Comparison of ENCODE assay signal across 8 cellular contexts in genomic region chr7:151168022-151168786, GRCh38. TPM values are rescaled to one million over a fixed set of nuclear protein-coding genes. Genes with fewer than 3 reads are reported as not detected.
A peak's percentile ranks its signal among the peaks of the same experiment; 100 is the strongest.
DNase-seq lines count a peak whose midpoint lies in the region; ATAC-seq and TF ChIP-seq lines count a peak whose summit lies in the region.

No MANE protein-coding gene starts in this region.

- H3K36me3 Mint-ChIP-seq in CD4-positive, alpha-beta T cell (ENCODE audit: low read depth): no peaks in the 10 kb centered on the region
- H3K36me3 Mint-ChIP-seq in activated naive CD4-positive, alpha-beta T cell treated with anti-CD3 and anti-CD28 coated beads, Interleukin-2, amount 50 U/mL, for 24 hours: no peaks in the 10 kb centered on the region

- intact Hi-C loops in CD4-positive, alpha-beta T cell (cut with DNase I, micrococcal nuclease): loop anchor here (2.0 to 10.0 kb wide), 3 partner anchors 77 to 135 kb away; partner anchors contain the start of gene SMARCD3 (in 2 of the 2)

- H3K4me3 Mint-ChIP-seq in CD4-positive, alpha-beta T cell: peak overlapping the region; percentile 80
- peak overlapping the region; percentile 70 for H3K4me3 Mint-ChIP-seq in activated naive CD4-positive, alpha-beta T cell treated with anti-CD3 and anti-CD28 coated beads, Interleukin-2, amount 50 U/mL, for 24 hours

- ATAC-seq in CD4-positive, alpha-beta T cell (ENCODE audit: poor library complexity): peak; percentile 73
- ATAC-seq in HG03108 (IDR thresholded peaks at IDR 0.05; ENCODE audit: unreplicated experiment) (no peak), HG03469 (IDR thresholded peaks at IDR 0.05; ENCODE audit: unreplicated experiment) (no peak)

- no peak overlapping the region for H3K27ac ChIP-seq in CD4-positive, alpha-beta T cell (ENCODE audit: low read depth, low read length)
- no peak overlapping the region for H3K27ac ChIP-seq in RWPE1
- H3K27ac ChIP-seq in iPS DF 6.9 (ENCODE audit: low read length): no peak overlapping the region

- POLR2A ChIA-PET in CD4-positive, alpha-beta T cell (lab: Charles Lee): no interaction called here
- POLR2A ChIA-PET in RWPE1 (lab: Yijun Ruan, JAX; ENCODE audit: low non-redundant PET): no interaction called here

- H3K27me3 ChIP-seq in CD4-positive, alpha-beta T cell (ENCODE audit: control insufficient read depth, insufficient read depth, low read length): peaks cover 42% of the 10 kb centered on the region
- H3K27me3 ChIP-seq in HAP-1 (ENCODE audit: low read depth): peaks cover 40% of the 10 kb centered on the region
- H3K27me3 ChIP-seq in iPS DF 6.9 (ENCODE audit: control insufficient read depth, insufficient read depth, low read length): peaks cover 46% of the 10 kb centered on the region

- no peaks in the 10 kb centered on the region for H3K9me3 ChIP-seq in CD4-positive, alpha-beta T cell (ENCODE audit: control insufficient read depth, low read length)
- H3K9me3 ChIP-seq in HAP-1 (no peaks in the 10 kb centered on the region), iPS DF 6.9 (ENCODE audit: control insufficient read depth, insufficient read depth, low read length) (no peaks in the 10 kb centered on the region)

- CTCF ChIA-PET in CD4-positive, alpha-beta T cell (lab: Charles Lee): interaction anchor here (0.6 to 1.4 kb wide), 5 partner anchors 11 to 76 kb away, joined by 3 to 4 read pairs (median 3); partner anchors contain the start of gene ABCF2
- CTCF ChIA-PET in RWPE1 (lab: Yijun Ruan, JAX): interaction anchor here (0.5 to 0.7 kb wide), 2 partner anchors 145 to 288 kb away, joined by 3 to 4 read pairs; no protein-coding TSS in a partner anchor

- H3K9me3 Mint-ChIP-seq in CD4-positive, alpha-beta T cell: no peaks in the 10 kb centered on the region
- H3K9me3 Mint-ChIP-seq in activated naive CD4-positive, alpha-beta T cell treated with anti-CD3 and anti-CD28 coated beads, Interleukin-2, amount 50 U/mL, for 24 hours: no peaks in the 10 kb centered on the region

- in situ Hi-C loops in HAP-1 (cut with MboI; ENCODE audit: low sequenced_read_pairs): no loop called here

- WGBS in iPS DF 6.9 (ENCODE audit: insufficient coverage, insufficient read length): 100% methylated on average over 3 of the region's 51 CpGs

- H3K4me1 ChIP-seq in HAP-1 (no peaks in the 10 kb centered on the region), iPS DF 6.9 (ENCODE audit: control insufficient read depth, insufficient read depth, low read length) (no peaks in the 10 kb centered on the region)

- H3K27ac Mint-ChIP-seq in CD4-positive, alpha-beta T cell: no peak overlapping the region
- no peak overlapping the region for H3K27ac Mint-ChIP-seq in activated naive CD4-positive, alpha-beta T cell treated with anti-CD3 and anti-CD28 coated beads, Interleukin-2, amount 50 U/mL, for 24 hours

- H3K4me3 ChIP-seq in HAP-1: peak overlapping the region; percentile 41
- peak overlapping the region; percentile 66; the same call in 1 of the 2 replicates for H3K4me3 ChIP-seq in iPS DF 6.9 (ENCODE audit: low read length)

- peak in 9 of 10 experiments; percentile 30 to 64 (median 47) for DNase-seq in CD4-positive, alpha-beta T cell
- DNase-seq in HAP-1 (ENCODE audit: low spot score in 2 of 2): peak; percentile 29 to 74
- no peak for DNase-seq in RWPE1 (ENCODE audit: low spot score)
- DNase-seq in iPS DF 6.9 (ENCODE audit: low read depth, low spot score): no peak
- DNase-seq in stimulated activated CD4-positive, alpha-beta T cell treated with anti-CD3 and anti-CD28 coated beads, Interleukin-15, amount 100 ng/mL, for 1 hour (ENCODE audit: low read depth in 1 of 2, low spot score in 1 of 2): peak; percentile 26 to 61

- H3K36me3 ChIP-seq in HAP-1 (replicated peaks): no peaks in the 10 kb centered on the region
- no peaks in the 10 kb centered on the region for H3K36me3 ChIP-seq in iPS DF 6.9 (ENCODE audit: control insufficient read depth, insufficient read depth, low read length)

- H3K4me1 Mint-ChIP-seq in CD4-positive, alpha-beta T cell (ENCODE audit: low read depth): peaks cover 13% of the 10 kb centered on the region
- H3K4me1 Mint-ChIP-seq in activated naive CD4-positive, alpha-beta T cell treated with anti-CD3 and anti-CD28 coated beads, Interleukin-2, amount 50 U/mL, for 24 hours: peaks cover 18% of the 10 kb centered on the region

- peak; percentile 71 for TF ChIP-seq CTCF in CD4-positive, alpha-beta T cell (IDR thresholded peaks at IDR 0.05)
- TF ChIP-seq CTCF in RWPE1 (conservative IDR thresholded peaks at IDR 0.05; ENCODE audit: low read depth): peak; percentile 75

- peaks cover 41% of the 10 kb centered on the region for H3K27me3 Mint-ChIP-seq in CD4-positive, alpha-beta T cell
- peaks cover 33% of the 10 kb centered on the region for H3K27me3 Mint-ChIP-seq in activated naive CD4-positive, alpha-beta T cell treated with anti-CD3 and anti-CD28 coated beads, Interleukin-2, amount 50 U/mL, for 24 hours

RNA-seq across cellular contexts. Expression of gene GBX1, which starts 0.7 kb away (rescaled TPM):
- not detected for total RNA-seq in CD4-positive, alpha-beta T cell

RNA-seq across cellular contexts. Expression of gene ASB10, which starts 18.8 kb away (rescaled TPM):
- total RNA-seq in CD4-positive, alpha-beta T cell: not detected

RNA-seq across cellular contexts. Expression of gene H2BK1, which starts 42.1 kb away (rescaled TPM):
- not detected for total RNA-seq in CD4-positive, alpha-beta T cell

RNA-seq across cellular contexts. Expression of gene ABCF2, which starts 58.8 kb away (rescaled TPM):
- 10 to 100 TPM; 12.3 to 13.2 TPM for total RNA-seq in CD4-positive, alpha-beta T cell

Comparison
In these comparisons a context has a peak if more than half of its experiments do, and no peak if none do; other contexts are left out.
1. DNase-seq: peak in CD4-positive, alpha-beta T cell (9 of 10), HAP-1 (2 of 2) and stimulated activated CD4-positive, alpha-beta T cell treated with anti-CD3 and anti-CD28 coated beads, Interleukin-15, amount 100 ng/mL, for 1 hour (2 of 2); none in RWPE1 (single experiment) and iPS DF 6.9 (single experiment).